ENCODE assay signal across 26 cellular contexts in the genomic region with DNA sequence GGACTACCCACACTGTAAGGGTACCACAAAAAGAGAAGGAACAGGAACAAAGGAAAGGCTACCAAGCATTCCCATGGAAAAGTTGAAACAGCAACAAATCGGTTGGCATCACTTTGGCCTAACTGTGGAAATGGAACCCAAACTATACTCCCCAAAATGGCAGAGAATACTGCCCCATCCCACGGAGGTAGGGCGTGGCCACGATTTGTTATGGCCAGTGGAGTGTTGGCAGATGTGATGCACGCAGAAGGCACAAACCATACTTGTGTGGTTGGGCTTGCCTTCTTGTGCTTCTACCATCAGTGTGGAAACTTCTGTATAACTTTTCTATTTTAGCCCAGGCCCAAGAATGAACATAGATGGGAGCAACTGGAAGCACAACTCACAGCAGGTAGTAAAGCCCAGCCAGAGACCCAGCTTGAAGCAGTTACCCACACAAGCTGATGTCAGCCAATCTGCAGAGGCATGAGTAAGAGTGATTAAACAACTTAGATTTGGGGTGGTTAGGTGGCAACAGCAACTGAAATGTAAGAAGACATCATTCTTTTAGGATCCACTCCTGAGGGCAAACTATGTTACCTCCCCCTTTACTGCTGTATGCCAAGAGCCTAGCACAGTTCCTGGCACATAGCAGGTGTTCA.
"Had no signal": no experiment of that assay in that cellular context is flagged by ENCODE, and none has a peak within 500 bp of the region (broad histone marks: within the 10 kb centered on the region; RNA-seq: fewer than 3 reads in every experiment).

No MANE protein-coding gene starts in this region.

- H3K4me1 ChIP-seq: lower lobe of right lung, right atrium auricular region, transverse colon, vagina had no signal

- H3K27me3 ChIP-seq: gastroesophageal sphincter, heart right ventricle, right atrium auricular region, transverse colon, vagina had no signal

- ATAC-seq: activated CD4-positive, CD25-positive, alpha-beta regulatory T cell treated with anti-CD3 and anti-CD28 coated beads, Interleukin-2, amount 50 U/mL, for 24 hours; activated CD8-positive, alpha-beta memory T cell treated with anti-CD3 and anti-CD28 coated beads, Interleukin-2, amount 10 ng/mL, durations not matched to agents 7 days and 5 days; gastroesophageal sphincter; left colon; lower lobe of right lung; stimulated activated naive CD8-positive, alpha-beta T cell treated with anti-CD3 and anti-CD28 coated beads, Interleukin-15, Interleukin-2, amounts not matched to agents 100 U/mL and 50 U/mL, for 24 hours had no signal

- H3K27me3 Mint-ChIP-seq: brain had no signal

- DNase-seq: activated CD4-positive, alpha-beta T cell treated with anti-CD3 and anti-CD28 coated beads, Interleukin-2, amount 50 U/mL, for 48 hours; activated CD8-positive, alpha-beta memory T cell treated with anti-CD3 and anti-CD28 coated beads, Interleukin-2, amount 10 ng/mL, durations not matched to agents 7 days and 5 days; activated effector memory CD4-positive, alpha-beta T cell treated with anti-CD3 and anti-CD28 coated beads, Interleukin-2, amount 50 U/mL, for 16 hours; activated T-cell treated with anti-CD3 and anti-CD28 coated beads, Interleukin-2, amount 50 U/mL, for 1 hour; amniotic stem cell; cortex of kidney; effector CD8-positive, alpha-beta T cell; heart right ventricle; left colon; lower lobe of right lung; nucleus accumbens; posterior cingulate gyrus; stimulated activated CD4-positive, alpha-beta T cell treated with anti-CD3 and anti-CD28 coated beads, Interleukin-4, amount 100 ng/mL, for 4 hours; stimulated activated CD8-positive, alpha-beta memory T cell treated with anti-CD3 and anti-CD28 coated beads, Interleukin-4, amount 100 ng/mL, for 48 hours; stimulated activated naive CD8-positive, alpha-beta T cell treated with anti-CD3 and anti-CD28 coated beads, Interleukin-15, Interleukin-2, amounts not matched to agents 100 U/mL and 50 U/mL, for 24 hours; T-helper 9 cell; transverse colon had no signal

- H3K9me3 ChIP-seq: gastroesophageal sphincter, heart right ventricle, lower lobe of right lung, right atrium auricular region, transverse colon, vagina had no signal

- H3K27ac ChIP-seq: gastroesophageal sphincter, heart right ventricle, lower lobe of right lung, right atrium auricular region, skin epidermis, transverse colon, vagina had no signal

- H3K4me3 Mint-ChIP-seq: activated CD8-positive, alpha-beta memory T cell treated with anti-CD3 and anti-CD28 coated beads, Interleukin-2, amount 10 ng/mL, durations not matched to agents 7 days and 5 days; brain; central memory CD8-positive, alpha-beta T cell; nephron had no signal

- H3K27ac Mint-ChIP-seq: activated naive CD4-positive, alpha-beta T cell treated with anti-CD3 and anti-CD28 coated beads, Interleukin-2, amount 50 U/mL, for 72 hours; nephron had no signal

- H3K9me3 Mint-ChIP-seq: central memory CD8-positive, alpha-beta T cell had no signal

- H3K4me3 ChIP-seq: gastroesophageal sphincter, heart right ventricle, lower lobe of right lung, right atrium auricular region, skin epidermis, transverse colon, vagina had no signal
